6 cellular contexts compared by ENCODE assay signal in genomic region chr9:138219249-138219648, GRCh38.
DNase-seq lines count a peak whose midpoint lies in the region; ATAC-seq and TF ChIP-seq lines count a peak whose summit lies in the region.
"Not testable (repeated sequence)": the region's sequence is repeated elsewhere in the genome, so short reads cannot be mapped to it uniquely, and the experiment has no call there.

No MANE protein-coding gene starts in this region.

- TF ChIP-seq POLR2A in lower leg skin (IDR thresholded peaks at IDR 0.05): not testable (repeated sequence)

- H3K4me1 Mint-ChIP-seq in chondrocyte (ENCODE audit: low read depth): not testable (repeated sequence)

- not testable (repeated sequence) for H3K4me3 Mint-ChIP-seq in chondrocyte (ENCODE audit: unreplicated experiment)

- not testable (repeated sequence) for H3K27ac Mint-ChIP-seq in chondrocyte (ENCODE audit: unreplicated experiment)

- TF ChIP-seq CTCF in chondrocyte (IDR thresholded peaks at IDR 0.05); lower leg skin (IDR thresholded peaks at IDR 0.05): not testable (repeated sequence)

- not testable (repeated sequence) for H3K9me3 Mint-ChIP-seq in chondrocyte (ENCODE audit: low read depth)

- not testable (repeated sequence) for H3K27me3 ChIP-seq in right cardiac atrium (ENCODE audit: control insufficient read depth, insufficient read depth)

- 86% methylated on average over 16 of the region's 17 CpGs for WGBS in right cardiac atrium
- 55 to 77% methylated on average over 5 of the region's 17 CpGs for WGBS in lower leg skin, 2 donors

- H3K27me3 Mint-ChIP-seq in chondrocyte (ENCODE audit: low read depth): not testable (repeated sequence)

- H3K36me3 Mint-ChIP-seq in chondrocyte (ENCODE audit: low read depth): not testable (repeated sequence)

- DNase-seq in CD1c-positive myeloid dendritic cell (ENCODE audit: extremely low spot score) (peak; percentile 0), chondrocyte (ENCODE audit: low spot score) (peak; percentile 50), right cardiac atrium (peak in 2 of 3 donors; percentile 13 to 18), lower leg skin (ENCODE audit: low spot score in 2 of 2) (peak; percentile 8 to 37), posterior vena cava (ENCODE audit: low spot score) (peak; percentile 53)

- intact Hi-C loops in right cardiac atrium (cut with DNase I); lower leg skin (cut with DNase I; ENCODE audit: low total_unique reads); posterior vena cava (cut with DNase I): not testable (repeated sequence)

- peak; percentile 83 for ATAC-seq in esophagus mucosa
- not testable (repeated sequence) for ATAC-seq in right cardiac atrium

- not testable (repeated sequence) for H3K4me3 ChIP-seq in right cardiac atrium (ENCODE audit: low read length); lower leg skin (ENCODE audit: low read depth, poor library complexity, severe bottlenecking)

- not testable (repeated sequence) for H3K27ac ChIP-seq in right cardiac atrium (ENCODE audit: low read length)

- H3K9me3 ChIP-seq in right cardiac atrium (ENCODE audit: control insufficient read depth, low read length): not testable (repeated sequence)

- H3K4me1 ChIP-seq in right cardiac atrium (ENCODE audit: control insufficient read depth, insufficient read depth, low read length): not testable (repeated sequence)

Comparison
In these comparisons a context has a peak if more than half of its experiments do, and no peak if none do; other contexts are left out.
1. DNase-seq: peak in every context shown above with its lines; median percentile 53 in posterior vena cava; 50 in chondrocyte; 22 in lower leg skin; 16 in right cardiac atrium; 0 in CD1c-positive myeloid dendritic cell.